Comparison of ENCODE assay signal across 19 cellular contexts in the genomic region with DNA sequence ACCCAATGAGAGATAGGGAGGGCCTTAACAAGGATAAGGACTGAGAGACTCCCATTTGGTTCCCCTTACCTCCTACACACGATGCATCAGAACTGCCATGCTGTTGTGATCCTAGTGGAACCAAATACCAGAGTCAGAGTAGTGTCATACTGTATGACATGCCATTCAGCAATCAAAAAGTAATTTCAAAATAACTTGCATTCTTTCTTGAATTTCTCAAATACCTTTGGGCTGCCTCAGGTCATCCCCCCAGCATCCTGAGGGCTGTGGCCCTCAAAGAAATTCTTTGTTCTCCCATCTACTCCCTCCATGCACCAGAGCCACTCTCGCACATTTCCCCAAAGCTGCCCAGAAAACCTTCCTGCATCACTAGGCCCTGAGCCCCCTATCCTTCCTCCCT.
DNase-seq lines count a peak whose midpoint lies in the region; ATAC-seq, FAIRE-seq and TF ChIP-seq lines count a peak whose summit lies in the region.
"Had no signal": no experiment of that assay in that cellular context is flagged by ENCODE, and none has a peak within 500 bp of the region (broad histone marks: within the 10 kb centered on the region; RNA-seq: fewer than 3 reads in every experiment).

No MANE protein-coding gene starts in this region.

- peak overlapping the region; percentile 17 for H2AFZ ChIP-seq in ACC112 (ENCODE audit: low read length, unreplicated experiment)

- H3K4me1 Mint-ChIP-seq in nephron progenitor cell: no peaks in the 10 kb centered on the region
- H3K4me1 Mint-ChIP-seq: activated CD4-positive, alpha-beta T cell treated with anti-CD3 and anti-CD28 coated beads for 36 hours had no signal

- H3K4me3 Mint-ChIP-seq in nephron progenitor cell: no peak overlapping the region
- H3K4me3 Mint-ChIP-seq: activated CD4-positive, alpha-beta T cell treated with anti-CD3 and anti-CD28 coated beads for 36 hours had no signal

- H3K79me2 ChIP-seq in ACC112 (ENCODE audit: control insufficient read depth, insufficient read depth, low read length, unreplicated experiment): no peaks in the 10 kb centered on the region

- ATAC-seq in HG03039 (IDR thresholded peaks at IDR 0.05; ENCODE audit: unreplicated experiment): no peak
- ATAC-seq: activated CD4-positive, alpha-beta T cell treated with anti-CD3 and anti-CD28 coated beads for 36 hours had no signal

- H3K27ac ChIP-seq in ACC112 (ENCODE audit: low read depth, low read length) (peak overlapping the region; percentile 42), SJSA1 (peak overlapping the region; percentile 96), Peyer's patch (no peak overlapping the region)
- H3K27ac ChIP-seq: colonic mucosa, HL-60, uterus had no signal

- no peaks in the 10 kb centered on the region for H3K36me3 Mint-ChIP-seq in nephron progenitor cell (ENCODE audit: low read depth)

- no peak for TF ChIP-seq CTCF in Peyer's patch (IDR thresholded peaks at IDR 0.05)
- TF ChIP-seq CTCF in nephron progenitor cell (IDR thresholded peaks at IDR 0.05): no peak

- H3K9me3 Mint-ChIP-seq in nephron progenitor cell: peaks cover 7% of the 10 kb centered on the region

- peaks cover 6% of the 10 kb centered on the region for H3K27me3 Mint-ChIP-seq in nephron progenitor cell (ENCODE audit: low read depth, poor library complexity)

- H3K27ac Mint-ChIP-seq in nephron progenitor cell: no peak overlapping the region
- H3K27ac Mint-ChIP-seq: activated CD4-positive, alpha-beta T cell treated with anti-CD3 and anti-CD28 coated beads for 36 hours had no signal

- TF ChIP-seq POLR2A in H54 (IDR thresholded peaks at IDR 0.05; ENCODE audit: low read depth, low read length): no peak
- no peak for TF ChIP-seq POLR2A in Peyer's patch (IDR thresholded peaks at IDR 0.05)

- no peaks in the 10 kb centered on the region for H3K36me3 ChIP-seq in ACC112 (ENCODE audit: insufficient read depth, low read length)
- no peaks in the 10 kb centered on the region for H3K36me3 ChIP-seq in SJSA1
- H3K36me3 ChIP-seq in Peyer's patch: no peaks in the 10 kb centered on the region
- H3K36me3 ChIP-seq: colonic mucosa, uterus had no signal

- no peaks in the 10 kb centered on the region for H3K27me3 ChIP-seq in ACC112 (ENCODE audit: insufficient read depth, low read length)
- H3K27me3 ChIP-seq in SJSA1 (replicated peaks): no peaks in the 10 kb centered on the region
- H3K27me3 ChIP-seq in Peyer's patch: no peaks in the 10 kb centered on the region
- H3K27me3 ChIP-seq: colonic mucosa, uterus had no signal

- FAIRE-seq in H54 (lab: Jason Lieb, UNC): peak; percentile 98

- peak; percentile 33 for DNase-seq in H54 (ENCODE audit: insufficient read length, low spot score)
- DNase-seq in SJSA1 (ENCODE audit: low read depth in 1 of 2, low spot score in 2 of 2): peak; percentile 79 to 83
- DNase-seq in foreskin melanocyte: peak; percentile 40
- no peak for DNase-seq in cerebellar nuclear complex (lab: John Stamatoyannopoulos, UW)
- no peak for DNase-seq in Peyer's patch
- DNase-seq in nephron progenitor cell: no peak
- DNase-seq: activated CD4-positive, alpha-beta T cell treated with anti-CD3 and anti-CD28 coated beads for 36 hours; activated T-cell treated with anti-CD3 and anti-CD28 coated beads, Interleukin-2, amount 50 U/mL, for 48 hours; colonic mucosa; COR-L47; erythroblast; hippocampal formation; NCI-H1694 treated with DMSO at 0.1 percent for 48 hours; stimulated activated naive CD4-positive, alpha-beta T cell; T-helper 2 cell; uterus had no signal

- H3K4me1 ChIP-seq in ACC112 (ENCODE audit: control insufficient read depth, insufficient read depth, low read length, unreplicated experiment) (peaks cover 20% of the 10 kb centered on the region), SJSA1 (replicated peaks) (peaks cover 29% of the 10 kb centered on the region), Peyer's patch (no peaks in the 10 kb centered on the region)
- H3K4me1 ChIP-seq: colonic mucosa, uterus had no signal

- no peak overlapping the region for H3K4me3 ChIP-seq in ACC112 (ENCODE audit: low read depth, low read length)
- no peak overlapping the region for H3K4me3 ChIP-seq in SJSA1
- H3K4me3 ChIP-seq in Peyer's patch: no peak overlapping the region
- H3K4me3 ChIP-seq: colonic mucosa, uterus had no signal

- H3K9me3 ChIP-seq in SJSA1 (replicated peaks) (no peaks in the 10 kb centered on the region), Peyer's patch (no peaks in the 10 kb centered on the region)
- H3K9me3 ChIP-seq: colonic mucosa, uterus had no signal

Comparison
In these comparisons a context has a peak if more than half of its experiments do, and no peak if none do; other contexts are left out.
1. H3K27ac ChIP-seq: peak in ACC112 (single experiment) and SJSA1 (single experiment); none in Peyer's patch (0 of 4).
2. DNase-seq: peak in H54 (single experiment), SJSA1 (2 of 2) and foreskin melanocyte (single experiment); none in cerebellar nuclear complex (0 of 2), Peyer's patch (0 of 3) and nephron progenitor cell (single experiment).